In the genomic region with DNA sequence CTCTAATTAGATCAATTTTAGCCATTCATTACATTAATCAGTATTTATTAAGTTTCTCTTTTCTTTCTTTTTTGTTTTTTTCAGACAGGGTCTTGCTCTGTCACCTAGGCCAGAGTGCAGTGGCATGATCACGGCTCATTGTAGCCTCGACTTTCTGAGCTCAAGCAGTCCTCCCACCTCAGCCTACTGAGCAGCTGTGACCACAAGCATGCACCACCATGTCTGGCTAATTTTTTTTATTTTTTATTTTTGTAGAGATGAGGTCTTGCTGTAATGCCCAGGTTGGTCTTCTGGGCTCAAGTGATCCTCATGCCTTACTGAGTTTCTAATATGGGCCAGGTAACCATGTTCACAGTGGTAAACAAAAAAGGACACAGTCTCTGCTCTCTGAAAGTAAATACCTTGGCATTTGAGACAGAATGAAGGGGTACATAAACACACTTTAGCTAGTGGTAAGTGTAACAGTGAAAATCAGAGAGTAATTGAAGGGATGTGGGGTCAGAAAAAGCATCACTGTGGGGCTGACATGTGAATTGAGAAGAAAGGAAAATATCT, we compare ENCODE assay signal across 18 cellular contexts.
DNase-seq lines count a peak whose midpoint lies in the region; ATAC-seq and TF ChIP-seq lines count a peak whose summit lies in the region.
"Had no signal": no experiment of that assay in that cellular context is flagged by ENCODE, and none has a peak within 500 bp of the region (broad histone marks: within the 10 kb centered on the region; RNA-seq: fewer than 3 reads in every experiment).

No MANE protein-coding gene starts in this region.

- in situ Hi-C loops in GM13976 (cut with MboI; ENCODE audit: low sequenced_read_pairs, unreplicated experiment): no loop called here

- no peaks in the 10 kb centered on the region for H4K20me1 ChIP-seq in smooth muscle cell (ENCODE audit: low read depth)
- H4K20me1 ChIP-seq: BLaER1 treated with 17β-estradiol and CSF1 and Interleukin-3, amounts not matched to agents 10 nM and 100 nM had no signal

- no peak overlapping the region for H3K4me3 ChIP-seq in smooth muscle cell
- H3K4me3 ChIP-seq: BLaER1 treated with 17β-estradiol and CSF1 and Interleukin-3, amounts not matched to agents 10 nM and 100 nM; GM12878; GM23248; HAP-1 had no signal

- no peaks in the 10 kb centered on the region for H3F3A ChIP-seq in smooth muscle cell (ENCODE audit: low read depth)

- H3K27ac ChIP-seq in VCaP (peak overlapping the region; percentile 63), smooth muscle cell (ENCODE audit: low read depth) (no peak overlapping the region)
- H3K27ac ChIP-seq: BLaER1 treated with 17β-estradiol and CSF1 and Interleukin-3, amounts not matched to agents 10 nM and 100 nM; GM23248 had no signal

- no peaks in the 10 kb centered on the region for H3K79me2 ChIP-seq in smooth muscle cell (ENCODE audit: low read depth)

- peak overlapping the region; percentile 24 for H2AFZ ChIP-seq in smooth muscle cell (ENCODE audit: low read depth)
- H2AFZ ChIP-seq: GM23248 had no signal

- CTCF ChIA-PET in GM10248 (lab: Yijun Ruan, JAX): interaction anchor here (1.4 to 1.6 kb wide), 3 partner anchors 10 to 605 kb away, joined by 3 to 7 read pairs (median 7); no protein-coding TSS in a partner anchor

- peak; percentile 4 for DNase-seq in DMS53 (lab: John Stamatoyannopoulos, UW)
- DNase-seq in DMS53 treated with DMSO at 0.1 percent for 48 hours (lab: John Stamatoyannopoulos, UW; ENCODE audit: unreplicated experiment): no peak
- DNase-seq in myocyte (ENCODE audit: low read depth): peak; percentile 59
- DNase-seq in smooth muscle cell (lab: John Stamatoyannopoulos, UW; ENCODE audit: unreplicated experiment): no peak
- no peak for DNase-seq in GM13976 (ENCODE audit: low spot score)
- DNase-seq in GM10248 (ENCODE audit: extremely low spot score): no peak
- DNase-seq: BE2C; CD4-positive, alpha-beta T cell; CD8-positive, alpha-beta memory T cell; DMS 273 treated with DMSO at 0.1 percent for 48 hours; DND-41; GM23248; HFFc6 had no signal

- H3K4me1 ChIP-seq in smooth muscle cell (ENCODE audit: low read depth): peaks cover 3% of the 10 kb centered on the region
- H3K4me1 ChIP-seq: BE2C; BLaER1 treated with 17β-estradiol and CSF1 and Interleukin-3, amounts not matched to agents 10 nM and 100 nM had no signal

- H3K36me3 ChIP-seq in smooth muscle cell (ENCODE audit: low read depth): no peaks in the 10 kb centered on the region
- H3K36me3 ChIP-seq: BE2C; BLaER1 treated with 17β-estradiol and CSF1 and Interleukin-3, amounts not matched to agents 10 nM and 100 nM had no signal

- no peak overlapping the region for H3K4me2 ChIP-seq in smooth muscle cell
- H3K4me2 ChIP-seq: BLaER1 treated with 17β-estradiol and CSF1 and Interleukin-3, amounts not matched to agents 10 nM and 100 nM had no signal

- WGBS in smooth muscle cell (ENCODE audit: low lambda C conversion rate): 71% methylated on average over 2 of the region's 2 CpGs

- ATAC-seq in GM18909 (IDR thresholded peaks at IDR 0.05; ENCODE audit: poor library complexity, unreplicated experiment): no peak
- ATAC-seq: GM12878 had no signal

- POLR2A ChIA-PET in GM10248 (lab: Yijun Ruan, JAX): no interaction called here

- no peaks in the 10 kb centered on the region for H3K27me3 ChIP-seq in smooth muscle cell (ENCODE audit: low read depth)
- H3K27me3 ChIP-seq: BE2C; BLaER1 treated with 17β-estradiol and CSF1 and Interleukin-3, amounts not matched to agents 10 nM and 100 nM had no signal

- TF ChIP-seq CTCF in VCaP (conservative IDR thresholded peaks at IDR 0.05) (no peak), smooth muscle cell (IDR thresholded peaks at IDR 0.05; ENCODE audit: borderline replicate concordance, insufficient read depth, poor library complexity, severe bottlenecking) (no peak), GM13976 (IDR thresholded peaks at IDR 0.05; ENCODE audit: borderline replicate concordance, control extremely low read depth, extremely low read depth, insufficient read depth, missing control alignments) (no peak), GM10248 (IDR thresholded peaks at IDR 0.05; ENCODE audit: control extremely low read depth, extremely low read depth, low read depth, missing control alignments) (no peak)

- H3K9me3 ChIP-seq in smooth muscle cell (replicated peaks; ENCODE audit: low read depth): no peaks in the 10 kb centered on the region
- H3K9me3 ChIP-seq: BE2C; BLaER1 treated with 17β-estradiol and CSF1 and Interleukin-3, amounts not matched to agents 10 nM and 100 nM; HAP-1 had no signal

- no peak overlapping the region for H3K9ac ChIP-seq in smooth muscle cell (ENCODE audit: low read depth)
- H3K9ac ChIP-seq: BLaER1 treated with 17β-estradiol and CSF1 and Interleukin-3, amounts not matched to agents 10 nM and 100 nM; GM23248 had no signal

Comparison
In these comparisons a context has a peak if more than half of its experiments do, and no peak if none do; other contexts are left out.
1. DNase-seq: peak in DMS53 (single experiment) and myocyte (single experiment); none in DMS53 treated with DMSO at 0.1 percent for 48 hours (single experiment), smooth muscle cell (single experiment), GM13976 (single experiment) and GM10248 (single experiment).